Comparison of ENCODE assay signal across 2 cellular contexts in the genomic region with DNA sequence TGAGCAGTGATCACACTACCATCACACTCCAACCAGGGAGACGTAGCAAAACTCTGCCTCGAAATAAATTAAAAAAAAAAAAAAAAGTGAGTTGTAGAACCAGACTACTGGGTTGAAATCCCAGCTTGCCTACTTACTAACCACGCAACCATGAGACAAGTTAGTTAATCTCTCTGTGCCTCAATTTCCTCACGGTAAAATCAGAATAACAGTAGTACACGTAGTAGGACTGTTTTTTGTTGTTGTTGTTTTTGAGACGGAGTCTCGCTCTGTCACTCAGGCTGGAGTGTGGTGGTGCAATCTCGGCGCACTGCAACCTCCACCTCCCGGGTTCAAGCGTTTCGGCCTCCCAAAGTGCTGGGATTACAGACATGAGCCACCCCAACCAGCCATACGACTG.
TF ChIP-seq lines count a peak whose summit lies in the region.

No MANE protein-coding gene starts in this region.

TF ChIP-seq in K562, 482 proteins besides CTCF, POLR2A, EP300 and RAD21:
- no peak for TF ChIP-seq ZNF644 (tag; IDR thresholded peaks at IDR 0.05; ENCODE audit: low read depth)
- TF ChIP-seq SMARCA5 (IDR thresholded peaks at IDR 0.05): no peak
- peak; percentile 90 for TF ChIP-seq ZKSCAN1 (IDR thresholded peaks at IDR 0.05; ENCODE audit: low read depth, low read length)

TF ChIP-seq in H1, 55 proteins besides CTCF, POLR2A, EP300 and RAD21:
- TF ChIP-seq, protein P1, sequence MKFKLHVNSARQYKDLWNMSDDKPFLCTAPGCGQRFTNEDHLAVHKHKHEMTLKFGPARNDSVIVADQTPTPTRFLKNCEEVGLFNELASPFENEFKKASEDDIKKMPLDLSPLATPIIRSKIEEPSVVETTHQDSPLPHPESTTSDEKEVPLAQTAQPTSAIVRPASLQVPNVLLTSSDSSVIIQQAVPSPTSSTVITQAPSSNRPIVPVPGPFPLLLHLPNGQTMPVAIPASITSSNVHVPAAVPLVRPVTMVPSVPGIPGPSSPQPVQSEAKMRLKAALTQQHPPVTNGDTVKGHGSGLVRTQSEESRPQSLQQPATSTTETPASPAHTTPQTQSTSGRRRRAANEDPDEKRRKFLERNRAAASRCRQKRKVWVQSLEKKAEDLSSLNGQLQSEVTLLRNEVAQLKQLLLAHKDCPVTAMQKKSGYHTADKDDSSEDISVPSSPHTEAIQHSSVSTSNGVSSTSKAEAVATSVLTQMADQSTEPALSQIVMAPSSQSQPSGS (IDR thresholded peaks at IDR 0.05; ENCODE audit: low read length): no peak
- TF ChIP-seq POU5F1 (IDR thresholded peaks at IDR 0.05; ENCODE audit: low read depth, low read length) (no peak), RFX5 (IDR thresholded peaks at IDR 0.05; ENCODE audit: borderline replicate concordance, low read depth, low read length) (no peak), CHD2 (IDR thresholded peaks at IDR 0.05; ENCODE audit: low read length) (no peak), SP2 (IDR thresholded peaks at IDR 0.05; ENCODE audit: low read length) (no peak), ZNF274 (IDR thresholded peaks at IDR 0.05; ENCODE audit: borderline replicate concordance, extremely low read depth, low read length) (no peak), RNF2 (IDR thresholded peaks at IDR 0.05; ENCODE audit: borderline replicate concordance, low read depth, low read length, missing control alignments, poor library complexity, severe bottlenecking) (no peak), FOSL1 (IDR thresholded peaks at IDR 0.05; ENCODE audit: insufficient read depth, low read depth, low read length) (no peak), CBX5 (IDR thresholded peaks at IDR 0.05; ENCODE audit: low read depth, low read length) (no peak)
